1 cellular context compared by ENCODE assay signal in the genomic region with DNA sequence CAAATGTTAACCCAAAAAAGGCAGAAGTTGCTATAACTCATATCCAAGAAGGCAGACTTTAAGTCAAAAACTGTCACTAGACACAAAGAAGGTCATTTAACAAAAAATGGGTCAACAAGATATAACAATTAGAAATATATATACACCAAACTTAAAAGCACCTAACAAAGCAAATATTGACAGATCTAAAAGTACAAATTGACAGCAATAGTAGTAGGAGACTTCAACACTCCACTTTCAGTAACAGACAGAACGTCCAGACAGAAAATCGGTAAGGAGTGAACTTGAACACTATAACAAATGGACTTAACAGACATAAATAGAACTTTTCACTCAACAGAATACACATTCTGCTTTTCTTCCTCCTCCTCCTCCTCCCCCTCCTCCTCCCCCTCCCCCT.
A peak's percentile ranks its signal among the peaks of the same experiment; 100 is the strongest.
TF ChIP-seq lines count a peak whose summit lies in the region.

No MANE protein-coding gene starts in this region.

TF ChIP-seq in K562, 482 proteins besides CTCF, POLR2A, EP300 and RAD21:
- no peak for TF ChIP-seq TRIM24 (IDR thresholded peaks at IDR 0.05)
- peak; percentile 23 for TF ChIP-seq MEIS2 (IDR thresholded peaks at IDR 0.05; ENCODE audit: partially characterized antibody)
- TF ChIP-seq PTBP1 (IDR thresholded peaks at IDR 0.05; ENCODE audit: low read depth, low read length): no peak
- 0 out of 2 replicates have a peak, but pooled peaks have one; percentile 23 for TF ChIP-seq PKNOX1 (IDR thresholded peaks at IDR 0.05)
TF ChIP-seq in K562: peak in this region for 2.
